10 cellular contexts compared by ENCODE assay signal in the genomic region with DNA sequence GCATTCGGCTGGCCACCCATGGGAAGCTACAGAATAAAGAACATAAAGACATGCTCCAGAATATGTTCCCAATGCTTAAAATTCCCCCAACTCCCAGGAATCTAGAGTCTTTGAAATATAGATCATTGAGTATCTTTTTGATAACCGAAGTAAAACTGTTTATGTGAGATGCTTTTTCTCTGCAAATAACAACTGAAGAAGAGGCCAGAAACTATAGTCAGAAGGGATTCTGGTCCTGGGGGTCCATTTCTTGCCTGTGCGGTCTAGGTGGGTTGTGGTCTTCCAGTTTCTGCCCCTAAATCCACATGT.
"Had no signal": no experiment of that assay in that cellular context is flagged by ENCODE, and none has a peak within 500 bp of the region (broad histone marks: within the 10 kb centered on the region; RNA-seq: fewer than 3 reads in every experiment).

No MANE protein-coding gene starts in this region.

- H3K27ac ChIP-seq: adrenal gland, gastroesophageal sphincter, neural progenitor cell, transverse colon had no signal

- H3K36me3 ChIP-seq: adrenal gland, gastroesophageal sphincter, neural progenitor cell, transverse colon had no signal

- H3K4me2 ChIP-seq: neural progenitor cell had no signal

- H3K27me3 ChIP-seq: transverse colon had no signal

- H3K9ac ChIP-seq: neural progenitor cell had no signal

- H3K4me3 ChIP-seq: adrenal gland, gastroesophageal sphincter, neural progenitor cell, transverse colon had no signal

- H2AFZ ChIP-seq: neural progenitor cell had no signal

- H3K9me3 ChIP-seq: adrenal gland, gastroesophageal sphincter, transverse colon had no signal

- H3K27me3 Mint-ChIP-seq: activated CD4-positive, alpha-beta memory T cell treated with anti-CD3 and anti-CD28 coated beads for 36 hours; activated CD4-positive, alpha-beta T cell treated with anti-CD3 and anti-CD28 coated beads for 36 hours; activated naive CD4-positive, alpha-beta T cell treated with anti-CD3 and anti-CD28 coated beads, Interleukin-2, amount 50 U/mL, for 24 hours; activated T-cell treated with anti-CD3 and anti-CD28 coated beads, Interleukin-2, amount 50 U/mL, for 24 hours had no signal

- H3K4me3 Mint-ChIP-seq: activated CD4-positive, alpha-beta memory T cell treated with anti-CD3 and anti-CD28 coated beads for 36 hours; activated CD4-positive, alpha-beta T cell treated with anti-CD3 and anti-CD28 coated beads for 36 hours; activated naive CD4-positive, alpha-beta T cell treated with anti-CD3 and anti-CD28 coated beads, Interleukin-2, amount 50 U/mL, for 24 hours; activated T-cell treated with anti-CD3 and anti-CD28 coated beads, Interleukin-2, amount 50 U/mL, for 24 hours; neural progenitor cell; stimulated activated naive B cell treated with anti-CD40 and anti-IgM and Interleukin-4, amounts not matched to agents 10 μg/mL and 1 μg/mL and 100 μg/mL, for 72 hours; T-helper 1 cell treated with Interleukin-12 subunit alpha and Interleukin-12 subunit beta and Interleukin-4 antibody, amounts not matched to agents 30 μg/mL and 1 μg/mL, for 36 hours had no signal

- ATAC-seq: gastroesophageal sphincter had no signal

- H3K9me3 Mint-ChIP-seq: activated CD4-positive, alpha-beta memory T cell treated with anti-CD3 and anti-CD28 coated beads for 36 hours; activated naive CD4-positive, alpha-beta T cell treated with anti-CD3 and anti-CD28 coated beads, Interleukin-2, amount 50 U/mL, for 24 hours; activated T-cell treated with anti-CD3 and anti-CD28 coated beads, Interleukin-2, amount 50 U/mL, for 24 hours; neural progenitor cell; stimulated activated naive B cell treated with anti-CD40 and anti-IgM and Interleukin-4, amounts not matched to agents 10 μg/mL and 1 μg/mL and 100 μg/mL, for 72 hours; T-helper 1 cell treated with Interleukin-12 subunit alpha and Interleukin-12 subunit beta and Interleukin-4 antibody, amounts not matched to agents 30 μg/mL and 1 μg/mL, for 36 hours had no signal

- H3K4me1 ChIP-seq: neural progenitor cell had no signal

- H3K36me3 Mint-ChIP-seq: activated CD4-positive, alpha-beta memory T cell treated with anti-CD3 and anti-CD28 coated beads for 36 hours; activated naive CD4-positive, alpha-beta T cell treated with anti-CD3 and anti-CD28 coated beads, Interleukin-2, amount 50 U/mL, for 24 hours; neural progenitor cell; stimulated activated naive B cell treated with anti-CD40 and anti-IgM and Interleukin-4, amounts not matched to agents 10 μg/mL and 1 μg/mL and 100 μg/mL, for 72 hours had no signal

- H3K27ac Mint-ChIP-seq: activated CD4-positive, alpha-beta memory T cell treated with anti-CD3 and anti-CD28 coated beads for 36 hours; activated CD4-positive, alpha-beta T cell treated with anti-CD3 and anti-CD28 coated beads for 36 hours; activated naive CD4-positive, alpha-beta T cell treated with anti-CD3 and anti-CD28 coated beads, Interleukin-2, amount 50 U/mL, for 24 hours; activated T-cell treated with anti-CD3 and anti-CD28 coated beads, Interleukin-2, amount 50 U/mL, for 24 hours; neural progenitor cell; stimulated activated naive B cell treated with anti-CD40 and anti-IgM and Interleukin-4, amounts not matched to agents 10 μg/mL and 1 μg/mL and 100 μg/mL, for 72 hours; T-helper 1 cell treated with Interleukin-12 subunit alpha and Interleukin-12 subunit beta and Interleukin-4 antibody, amounts not matched to agents 30 μg/mL and 1 μg/mL, for 36 hours had no signal
